In the genomic region with DNA sequence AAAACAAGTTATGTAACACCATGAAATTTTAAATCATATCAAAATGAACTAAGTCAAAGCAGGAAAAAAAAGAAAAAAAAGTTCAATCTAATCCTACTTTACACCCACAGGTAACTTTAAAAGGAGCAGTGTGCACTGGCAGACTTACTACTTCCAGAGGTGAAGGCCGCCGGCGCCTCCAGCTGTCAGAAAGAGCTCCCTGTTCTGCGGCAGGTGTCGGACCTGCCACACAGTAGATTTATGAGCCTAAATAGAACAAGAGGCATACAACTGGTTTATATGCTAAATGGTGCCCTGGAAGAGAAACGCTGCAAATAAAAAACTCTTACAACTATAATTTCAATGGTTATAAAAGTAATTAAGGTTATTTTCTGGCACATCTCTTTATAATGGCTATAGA, we compare ENCODE assay signal across 1 cellular context.
TF ChIP-seq lines count a peak whose summit lies in the region.

No MANE protein-coding gene starts in this region.

TF ChIP-seq in GM23338, 12 proteins besides CTCF, POLR2A, EP300 and RAD21 (continued from another document):
- TF ChIP-seq, protein P1, sequence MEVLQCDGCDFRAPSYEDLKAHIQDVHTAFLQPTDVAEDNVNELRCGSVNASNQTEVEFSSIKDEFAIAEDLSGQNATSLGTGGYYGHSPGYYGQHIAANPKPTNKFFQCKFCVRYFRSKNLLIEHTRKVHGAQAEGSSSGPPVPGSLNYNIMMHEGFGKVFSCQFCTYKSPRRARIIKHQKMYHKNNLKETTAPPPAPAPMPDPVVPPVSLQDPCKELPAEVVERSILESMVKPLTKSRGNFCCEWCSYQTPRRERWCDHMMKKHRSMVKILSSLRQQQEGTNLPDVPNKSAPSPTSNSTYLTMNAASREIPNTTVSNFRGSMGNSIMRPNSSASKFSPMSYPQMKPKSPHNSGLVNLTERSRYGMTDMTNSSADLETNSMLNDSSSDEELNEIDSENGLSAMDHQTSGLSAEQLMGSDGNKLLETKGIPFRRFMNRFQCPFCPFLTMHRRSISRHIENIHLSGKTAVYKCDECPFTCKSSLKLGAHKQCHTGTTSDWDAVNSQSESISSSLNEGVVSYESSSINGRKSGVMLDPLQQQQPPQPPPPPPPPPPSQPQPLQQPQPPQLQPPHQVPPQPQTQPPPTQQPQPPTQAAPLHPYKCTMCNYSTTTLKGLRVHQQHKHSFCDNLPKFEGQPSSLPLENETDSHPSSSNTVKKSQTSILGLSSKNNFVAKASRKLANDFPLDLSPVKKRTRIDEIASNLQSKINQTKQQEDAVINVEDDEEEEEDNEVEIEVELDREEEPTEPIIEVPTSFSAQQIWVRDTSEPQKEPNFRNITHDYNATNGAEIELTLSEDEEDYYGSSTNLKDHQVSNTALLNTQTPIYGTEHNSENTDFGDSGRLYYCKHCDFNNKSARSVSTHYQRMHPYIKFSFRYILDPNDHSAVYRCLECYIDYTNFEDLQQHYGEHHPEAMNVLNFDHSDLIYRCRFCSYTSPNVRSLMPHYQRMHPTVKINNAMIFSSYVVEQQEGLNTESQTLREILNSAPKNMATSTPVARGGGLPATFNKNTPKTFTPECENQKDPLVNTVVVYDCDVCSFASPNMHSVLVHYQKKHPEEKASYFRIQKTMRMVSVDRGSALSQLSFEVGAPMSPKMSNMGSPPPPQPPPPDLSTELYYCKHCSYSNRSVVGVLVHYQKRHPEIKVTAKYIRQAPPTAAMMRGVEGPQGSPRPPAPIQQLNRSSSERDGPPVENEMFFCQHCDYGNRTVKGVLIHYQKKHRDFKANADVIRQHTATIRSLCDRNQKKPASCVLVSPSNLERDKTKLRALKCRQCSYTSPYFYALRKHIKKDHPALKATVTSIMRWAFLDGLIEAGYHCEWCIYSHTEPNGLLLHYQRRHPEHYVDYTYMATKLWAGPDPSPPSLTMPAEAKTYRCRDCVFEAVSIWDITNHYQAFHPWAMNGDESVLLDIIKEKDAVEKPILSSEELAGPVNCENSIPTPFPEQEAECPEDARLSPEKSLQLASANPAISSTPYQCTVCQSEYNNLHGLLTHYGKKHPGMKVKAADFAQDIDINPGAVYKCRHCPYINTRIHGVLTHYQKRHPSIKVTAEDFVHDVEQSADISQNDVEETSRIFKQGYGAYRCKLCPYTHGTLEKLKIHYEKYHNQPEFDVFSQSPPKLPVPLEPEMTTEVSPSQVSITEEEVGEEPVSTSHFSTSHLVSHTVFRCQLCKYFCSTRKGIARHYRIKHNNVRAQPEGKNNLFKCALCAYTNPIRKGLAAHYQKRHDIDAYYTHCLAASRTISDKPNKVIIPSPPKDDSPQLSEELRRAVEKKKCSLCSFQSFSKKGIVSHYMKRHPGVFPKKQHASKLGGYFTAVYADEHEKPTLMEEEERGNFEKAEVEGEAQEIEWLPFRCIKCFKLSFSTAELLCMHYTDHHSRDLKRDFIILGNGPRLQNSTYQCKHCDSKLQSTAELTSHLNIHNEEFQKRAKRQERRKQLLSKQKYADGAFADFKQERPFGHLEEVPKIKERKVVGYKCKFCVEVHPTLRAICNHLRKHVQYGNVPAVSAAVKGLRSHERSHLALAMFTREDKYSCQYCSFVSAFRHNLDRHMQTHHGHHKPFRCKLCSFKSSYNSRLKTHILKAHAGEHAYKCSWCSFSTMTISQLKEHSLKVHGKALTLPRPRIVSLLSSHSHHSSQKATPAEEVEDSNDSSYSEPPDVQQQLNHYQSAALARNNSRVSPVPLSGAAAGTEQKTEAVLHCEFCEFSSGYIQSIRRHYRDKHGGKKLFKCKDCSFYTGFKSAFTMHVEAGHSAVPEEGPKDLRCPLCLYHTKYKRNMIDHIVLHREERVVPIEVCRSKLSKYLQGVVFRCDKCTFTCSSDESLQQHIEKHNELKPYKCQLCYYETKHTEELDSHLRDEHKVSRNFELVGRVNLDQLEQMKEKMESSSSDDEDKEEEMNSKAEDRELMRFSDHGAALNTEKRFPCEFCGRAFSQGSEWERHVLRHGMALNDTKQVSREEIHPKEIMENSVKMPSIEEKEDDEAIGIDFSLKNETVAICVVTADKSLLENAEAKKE (CRISPR knock-in tag; IDR thresholded peaks at IDR 0.05) = no peak
- no peak for TF ChIP-seq CREB1 (CRISPR knock-in tag; IDR thresholded peaks at IDR 0.05; ENCODE audit: low read depth)
- TF ChIP-seq, protein P2, sequence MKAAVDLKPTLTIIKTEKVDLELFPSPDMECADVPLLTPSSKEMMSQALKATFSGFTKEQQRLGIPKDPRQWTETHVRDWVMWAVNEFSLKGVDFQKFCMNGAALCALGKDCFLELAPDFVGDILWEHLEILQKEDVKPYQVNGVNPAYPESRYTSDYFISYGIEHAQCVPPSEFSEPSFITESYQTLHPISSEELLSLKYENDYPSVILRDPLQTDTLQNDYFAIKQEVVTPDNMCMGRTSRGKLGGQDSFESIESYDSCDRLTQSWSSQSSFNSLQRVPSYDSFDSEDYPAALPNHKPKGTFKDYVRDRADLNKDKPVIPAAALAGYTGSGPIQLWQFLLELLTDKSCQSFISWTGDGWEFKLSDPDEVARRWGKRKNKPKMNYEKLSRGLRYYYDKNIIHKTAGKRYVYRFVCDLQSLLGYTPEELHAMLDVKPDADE (IDR thresholded peaks at IDR 0.05) = no peak
